ENCODE assay signal across 2 cellular contexts in the genomic region with DNA sequence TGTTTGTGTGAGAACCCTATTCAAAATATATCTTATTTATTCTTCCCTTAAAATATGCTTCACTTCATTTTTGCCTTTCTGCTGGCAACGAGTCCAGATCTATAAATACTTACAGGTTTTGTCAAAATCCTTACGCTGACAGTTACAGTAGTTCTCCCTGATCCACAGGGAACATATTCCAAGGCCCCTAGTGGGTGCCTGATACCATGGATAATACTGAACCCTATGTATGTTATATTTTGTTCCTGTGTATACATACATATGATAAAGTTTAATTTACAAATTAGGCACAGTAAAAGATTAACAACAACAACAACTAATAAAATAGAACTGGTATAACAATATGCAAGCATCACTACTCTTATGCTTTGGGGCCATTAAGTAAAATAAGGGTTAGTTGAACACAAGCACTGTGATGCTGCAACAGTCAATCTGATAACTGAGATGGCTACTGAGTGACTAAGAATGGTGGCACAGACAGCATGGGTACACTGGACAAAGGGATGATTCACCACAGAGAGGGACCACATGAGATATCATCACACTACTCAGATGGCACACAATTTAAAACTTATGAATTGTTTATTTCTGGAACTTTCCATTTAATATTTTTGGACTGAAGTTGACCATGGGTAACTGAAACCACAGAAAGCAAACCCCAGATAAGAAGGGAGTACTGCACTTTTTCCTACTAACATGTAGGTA.
TF ChIP-seq lines count a peak whose summit lies in the region.

No MANE protein-coding gene starts in this region.

TF ChIP-seq in GM12878, 131 proteins besides CTCF, POLR2A, EP300 and RAD21:
- TF ChIP-seq CBFB (IDR thresholded peaks at IDR 0.05; ENCODE audit: low read depth) (no peak), RUNX3 (IDR thresholded peaks at IDR 0.05; ENCODE audit: low read length) (peak; percentile 55; the same call in 1 of the 2 replicates), JUNB (IDR thresholded peaks at IDR 0.05) (peak; percentile 40; the same call in 1 of the 2 replicates), ZNF24 (IDR thresholded peaks at IDR 0.05) (peak; percentile 49; the same call in 1 of the 2 replicates)
- TF ChIP-seq, protein P1, sequence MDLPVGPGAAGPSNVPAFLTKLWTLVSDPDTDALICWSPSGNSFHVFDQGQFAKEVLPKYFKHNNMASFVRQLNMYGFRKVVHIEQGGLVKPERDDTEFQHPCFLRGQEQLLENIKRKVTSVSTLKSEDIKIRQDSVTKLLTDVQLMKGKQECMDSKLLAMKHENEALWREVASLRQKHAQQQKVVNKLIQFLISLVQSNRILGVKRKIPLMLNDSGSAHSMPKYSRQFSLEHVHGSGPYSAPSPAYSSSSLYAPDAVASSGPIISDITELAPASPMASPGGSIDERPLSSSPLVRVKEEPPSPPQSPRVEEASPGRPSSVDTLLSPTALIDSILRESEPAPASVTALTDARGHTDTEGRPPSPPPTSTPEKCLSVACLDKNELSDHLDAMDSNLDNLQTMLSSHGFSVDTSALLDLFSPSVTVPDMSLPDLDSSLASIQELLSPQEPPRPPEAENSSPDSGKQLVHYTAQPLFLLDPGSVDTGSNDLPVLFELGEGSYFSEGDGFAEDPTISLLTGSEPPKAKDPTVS (IDR thresholded peaks at IDR 0.05; ENCODE audit: low read depth, low read length): 0 out of 2 replicates have a peak, but pooled peaks have one; percentile 74

TF ChIP-seq in GM23338, 12 proteins besides CTCF, POLR2A, EP300 and RAD21 (continued from another document):
- TF ChIP-seq REST (IDR thresholded peaks at IDR 0.05; ENCODE audit: unreplicated experiment) (no peak), JUNB (IDR thresholded peaks at IDR 0.05; ENCODE audit: unreplicated experiment) (no peak)
- TF ChIP-seq, protein P2, sequence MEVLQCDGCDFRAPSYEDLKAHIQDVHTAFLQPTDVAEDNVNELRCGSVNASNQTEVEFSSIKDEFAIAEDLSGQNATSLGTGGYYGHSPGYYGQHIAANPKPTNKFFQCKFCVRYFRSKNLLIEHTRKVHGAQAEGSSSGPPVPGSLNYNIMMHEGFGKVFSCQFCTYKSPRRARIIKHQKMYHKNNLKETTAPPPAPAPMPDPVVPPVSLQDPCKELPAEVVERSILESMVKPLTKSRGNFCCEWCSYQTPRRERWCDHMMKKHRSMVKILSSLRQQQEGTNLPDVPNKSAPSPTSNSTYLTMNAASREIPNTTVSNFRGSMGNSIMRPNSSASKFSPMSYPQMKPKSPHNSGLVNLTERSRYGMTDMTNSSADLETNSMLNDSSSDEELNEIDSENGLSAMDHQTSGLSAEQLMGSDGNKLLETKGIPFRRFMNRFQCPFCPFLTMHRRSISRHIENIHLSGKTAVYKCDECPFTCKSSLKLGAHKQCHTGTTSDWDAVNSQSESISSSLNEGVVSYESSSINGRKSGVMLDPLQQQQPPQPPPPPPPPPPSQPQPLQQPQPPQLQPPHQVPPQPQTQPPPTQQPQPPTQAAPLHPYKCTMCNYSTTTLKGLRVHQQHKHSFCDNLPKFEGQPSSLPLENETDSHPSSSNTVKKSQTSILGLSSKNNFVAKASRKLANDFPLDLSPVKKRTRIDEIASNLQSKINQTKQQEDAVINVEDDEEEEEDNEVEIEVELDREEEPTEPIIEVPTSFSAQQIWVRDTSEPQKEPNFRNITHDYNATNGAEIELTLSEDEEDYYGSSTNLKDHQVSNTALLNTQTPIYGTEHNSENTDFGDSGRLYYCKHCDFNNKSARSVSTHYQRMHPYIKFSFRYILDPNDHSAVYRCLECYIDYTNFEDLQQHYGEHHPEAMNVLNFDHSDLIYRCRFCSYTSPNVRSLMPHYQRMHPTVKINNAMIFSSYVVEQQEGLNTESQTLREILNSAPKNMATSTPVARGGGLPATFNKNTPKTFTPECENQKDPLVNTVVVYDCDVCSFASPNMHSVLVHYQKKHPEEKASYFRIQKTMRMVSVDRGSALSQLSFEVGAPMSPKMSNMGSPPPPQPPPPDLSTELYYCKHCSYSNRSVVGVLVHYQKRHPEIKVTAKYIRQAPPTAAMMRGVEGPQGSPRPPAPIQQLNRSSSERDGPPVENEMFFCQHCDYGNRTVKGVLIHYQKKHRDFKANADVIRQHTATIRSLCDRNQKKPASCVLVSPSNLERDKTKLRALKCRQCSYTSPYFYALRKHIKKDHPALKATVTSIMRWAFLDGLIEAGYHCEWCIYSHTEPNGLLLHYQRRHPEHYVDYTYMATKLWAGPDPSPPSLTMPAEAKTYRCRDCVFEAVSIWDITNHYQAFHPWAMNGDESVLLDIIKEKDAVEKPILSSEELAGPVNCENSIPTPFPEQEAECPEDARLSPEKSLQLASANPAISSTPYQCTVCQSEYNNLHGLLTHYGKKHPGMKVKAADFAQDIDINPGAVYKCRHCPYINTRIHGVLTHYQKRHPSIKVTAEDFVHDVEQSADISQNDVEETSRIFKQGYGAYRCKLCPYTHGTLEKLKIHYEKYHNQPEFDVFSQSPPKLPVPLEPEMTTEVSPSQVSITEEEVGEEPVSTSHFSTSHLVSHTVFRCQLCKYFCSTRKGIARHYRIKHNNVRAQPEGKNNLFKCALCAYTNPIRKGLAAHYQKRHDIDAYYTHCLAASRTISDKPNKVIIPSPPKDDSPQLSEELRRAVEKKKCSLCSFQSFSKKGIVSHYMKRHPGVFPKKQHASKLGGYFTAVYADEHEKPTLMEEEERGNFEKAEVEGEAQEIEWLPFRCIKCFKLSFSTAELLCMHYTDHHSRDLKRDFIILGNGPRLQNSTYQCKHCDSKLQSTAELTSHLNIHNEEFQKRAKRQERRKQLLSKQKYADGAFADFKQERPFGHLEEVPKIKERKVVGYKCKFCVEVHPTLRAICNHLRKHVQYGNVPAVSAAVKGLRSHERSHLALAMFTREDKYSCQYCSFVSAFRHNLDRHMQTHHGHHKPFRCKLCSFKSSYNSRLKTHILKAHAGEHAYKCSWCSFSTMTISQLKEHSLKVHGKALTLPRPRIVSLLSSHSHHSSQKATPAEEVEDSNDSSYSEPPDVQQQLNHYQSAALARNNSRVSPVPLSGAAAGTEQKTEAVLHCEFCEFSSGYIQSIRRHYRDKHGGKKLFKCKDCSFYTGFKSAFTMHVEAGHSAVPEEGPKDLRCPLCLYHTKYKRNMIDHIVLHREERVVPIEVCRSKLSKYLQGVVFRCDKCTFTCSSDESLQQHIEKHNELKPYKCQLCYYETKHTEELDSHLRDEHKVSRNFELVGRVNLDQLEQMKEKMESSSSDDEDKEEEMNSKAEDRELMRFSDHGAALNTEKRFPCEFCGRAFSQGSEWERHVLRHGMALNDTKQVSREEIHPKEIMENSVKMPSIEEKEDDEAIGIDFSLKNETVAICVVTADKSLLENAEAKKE (CRISPR knock-in tag; IDR thresholded peaks at IDR 0.05): no peak
TF ChIP-seq in GM23338: peak in this region for 0.
